ENCODE assay signal across 8 cellular contexts in the genomic region with DNA sequence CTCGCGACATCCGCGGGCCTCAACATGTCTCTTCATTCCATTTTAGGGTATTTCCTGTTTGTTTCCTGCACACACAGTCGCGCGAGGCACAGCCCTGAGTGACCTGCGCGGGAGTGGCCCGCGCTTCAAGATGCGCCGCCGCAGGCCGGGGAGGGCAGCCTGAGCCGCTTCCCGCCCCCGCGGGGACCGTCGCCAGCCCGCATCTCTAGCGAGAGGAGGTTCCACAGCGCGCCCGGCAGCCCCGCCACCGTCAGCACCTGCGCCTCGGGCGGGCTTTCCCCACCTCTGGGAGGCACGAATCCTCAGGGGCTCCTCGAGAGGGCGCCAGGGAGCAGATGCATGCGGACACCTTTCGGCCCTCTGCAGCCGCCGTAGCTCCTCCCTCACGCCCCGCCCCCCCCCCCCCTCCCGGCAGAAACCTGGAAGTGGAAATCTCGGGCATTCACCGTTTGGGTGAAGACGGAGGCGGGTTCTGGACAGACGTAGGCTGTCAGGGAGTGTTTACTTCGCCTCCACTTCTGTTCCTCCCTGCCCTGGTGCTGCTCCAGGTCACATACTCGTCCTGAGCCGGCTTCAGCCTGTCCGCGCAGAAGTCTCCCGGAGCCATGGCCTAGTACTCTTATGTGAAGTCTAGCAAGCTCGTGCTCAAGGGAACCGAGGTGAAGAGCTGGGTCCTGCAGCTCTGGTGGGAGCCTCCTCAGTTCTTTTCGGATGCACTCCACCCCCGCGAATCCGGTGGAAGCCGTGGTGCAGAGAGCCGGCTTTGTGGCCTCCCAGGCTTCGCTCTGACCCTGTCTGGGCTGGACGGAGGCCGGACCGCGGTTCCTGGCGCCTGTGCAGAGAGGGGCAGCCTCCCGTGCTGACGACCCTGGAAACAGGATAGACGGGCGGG.
DNase-seq lines count a peak whose midpoint lies in the region; ATAC-seq and TF ChIP-seq lines count a peak whose summit lies in the region.

No MANE protein-coding gene starts in this region.

- peak overlapping the region; percentile 83 for H3K27ac ChIP-seq in CD8-positive, alpha-beta T cell (ENCODE audit: low read depth, low read length)
- no peak overlapping the region for H3K27ac ChIP-seq in HUES6 (ENCODE audit: low read depth, low read length)
- H3K27ac ChIP-seq in PC-3 (ENCODE audit: low read length) = no peak overlapping the region

- TSS peak; percentile 76 for BruUV-seq in PC-3 (replicated peaks; lab: Mats Ljungman, UMichigan)

- ATAC-seq in CD8-positive, alpha-beta T cell = peak; percentile 88
- peak; percentile 84 for ATAC-seq in GM21360 (IDR thresholded peaks at IDR 0.05; ENCODE audit: unreplicated experiment)
- ATAC-seq in PC-3 = peak; percentile 45; the same call in 1 of the 2 replicates
- peak; percentile 96 to 97 for ATAC-seq in naive B cell (ENCODE audit: low read depth in 2 of 2)

- H3K9me3 Mint-ChIP-seq in CD8-positive, alpha-beta T cell = peaks cover 4% of the 10 kb centered on the region
- peaks cover 0 to 14% (median 0%) of the 10 kb centered on the region in 7 donors for H3K9me3 Mint-ChIP-seq in naive B cell

- peak overlapping the region; percentile 88 for H3K4me3 Mint-ChIP-seq in CD8-positive, alpha-beta T cell
- peak overlapping the region; percentile 62 to 99 (median 90) for H3K4me3 Mint-ChIP-seq in naive B cell

- H3K27me3 Mint-ChIP-seq in CD8-positive, alpha-beta T cell (ENCODE audit: low read depth) = no peaks in the 10 kb centered on the region
- H3K27me3 Mint-ChIP-seq in naive B cell = no peaks in the 10 kb centered on the region

- intact Hi-C loops in CD8-positive, alpha-beta T cell (cut with DNase I, micrococcal nuclease) = loop anchor here in 1 of 2 experiments (10.0 kb wide), 1 partner anchor 692 kb away; no protein-coding TSS in a partner anchor
- intact Hi-C loops in PC-3 (cut with micrococcal nuclease) = no loop called here

- H3F3A ChIP-seq in PC-3 (ENCODE audit: low read length, unreplicated experiment) = no peaks in the 10 kb centered on the region

- no peaks in the 10 kb centered on the region for H3K9me3 ChIP-seq in CD8-positive, alpha-beta T cell (ENCODE audit: low read length)
- H3K9me3 ChIP-seq in HUES6 (ENCODE audit: control insufficient read depth, insufficient read depth, low read depth, low read length) = peaks cover 19% of the 10 kb centered on the region; the same call in 1 of the 2 replicates
- no peaks in the 10 kb centered on the region for H3K9me3 ChIP-seq in PC-3 (ENCODE audit: low read length)

- peaks cover 37% of the 10 kb centered on the region for H3K4me1 Mint-ChIP-seq in CD8-positive, alpha-beta T cell (ENCODE audit: low read depth)
- peaks cover 23 to 34% (median 32%) of the 10 kb centered on the region in 3 donors for H3K4me1 Mint-ChIP-seq in naive B cell

- H2AFZ ChIP-seq in PC-3 (ENCODE audit: low read length) = peak overlapping the region; percentile 57; the same call in 1 of the 2 replicates

- H3K9me2 ChIP-seq in PC-3 (replicated peaks; ENCODE audit: low read length) = no peaks in the 10 kb centered on the region

- DNase-seq in CD8-positive, alpha-beta T cell = peak; percentile 77 to 91 (median 86)
- peak; percentile 19 for DNase-seq in PC-3
- DNase-seq in activated T-helper 1 cell treated with Interleukin-2 at 50 U/mL for 16 hours (ENCODE audit: low read depth) = peak; percentile 75
- peak; percentile 79 for DNase-seq in fibroblast of gingiva (ENCODE audit: low read depth)
- peak; percentile 92 for DNase-seq in naive B cell
- peak; percentile 91 for DNase-seq in stimulated activated naive CD4-positive, alpha-beta T cell treated with Interleukin-2 at 50 U/mL for 16 hours (lab: John Stamatoyannopoulos, UW)

- H3K79me2 ChIP-seq in PC-3 (ENCODE audit: low read length) = no peaks in the 10 kb centered on the region

- H3K4me2 ChIP-seq in PC-3 (ENCODE audit: low read length) = peak overlapping the region; percentile 63

- CTCF ChIA-PET in CD8-positive, alpha-beta T cell (lab: Charles Lee) = no interaction called here
- CTCF ChIA-PET in PC-3 (lab: Charles Lee) = no interaction called here

- peak; percentile 45 for TF ChIP-seq CTCF in CD8-positive, alpha-beta T cell (IDR thresholded peaks at IDR 0.05)
- no peak for TF ChIP-seq CTCF in PC-3 (conservative IDR thresholded peaks at IDR 0.05; ENCODE audit: low read depth, low read length)

- H3K27ac Mint-ChIP-seq in CD8-positive, alpha-beta T cell = peak overlapping the region; percentile 94
- H3K27ac Mint-ChIP-seq in naive B cell = peak overlapping the region in 5 of 6 donors; percentile 83 to 99 (median 95)

- no peaks in the 10 kb centered on the region for H3K36me3 ChIP-seq in CD8-positive, alpha-beta T cell (ENCODE audit: insufficient read depth, low read length)
- H3K36me3 ChIP-seq in HUES6 (ENCODE audit: control insufficient read depth, insufficient read depth, low read length) = no peaks in the 10 kb centered on the region
- no peaks in the 10 kb centered on the region for H3K36me3 ChIP-seq in PC-3 (ENCODE audit: low read depth, low read length)

- H3K36me3 Mint-ChIP-seq in CD8-positive, alpha-beta T cell = peaks cover 15% of the 10 kb centered on the region
- H3K36me3 Mint-ChIP-seq in naive B cell = peaks cover 0 to 8% of the 10 kb centered on the region in 2 donors

- no peaks in the 10 kb centered on the region for H4K20me1 ChIP-seq in PC-3 (ENCODE audit: low read length)

- POLR2A ChIA-PET in CD8-positive, alpha-beta T cell (lab: Charles Lee) = no interaction called here
- POLR2A ChIA-PET in PC-3 (lab: Charles Lee; ENCODE audit: unreplicated experiment) = interaction anchor here (0.6 kb wide), 1 partner anchor 47 kb away, joined by 3 read pairs; no protein-coding TSS in a partner anchor

- H3K4me1 ChIP-seq in CD8-positive, alpha-beta T cell (ENCODE audit: insufficient read depth, low read length) = no peaks in the 10 kb centered on the region
- no peaks in the 10 kb centered on the region for H3K4me1 ChIP-seq in HUES6 (ENCODE audit: control insufficient read depth, insufficient read depth, low read length)
- no peaks in the 10 kb centered on the region for H3K4me1 ChIP-seq in PC-3 (ENCODE audit: insufficient read depth, low read length)

- peak overlapping the region; percentile 95 for H3K4me3 ChIP-seq in CD8-positive, alpha-beta T cell (ENCODE audit: low read depth, low read length)
- H3K4me3 ChIP-seq in HUES6 (ENCODE audit: low read depth, low read length) (peak overlapping the region; percentile 75), PC-3 (ENCODE audit: low read length) (peak overlapping the region; percentile 64)

- H3K27me3 ChIP-seq in CD8-positive, alpha-beta T cell (ENCODE audit: insufficient read depth, low read length) = no peaks in the 10 kb centered on the region
- H3K27me3 ChIP-seq in HUES6 (ENCODE audit: control insufficient read depth, insufficient read depth, low read length) = no peaks in the 10 kb centered on the region
- no peaks in the 10 kb centered on the region for H3K27me3 ChIP-seq in PC-3 (ENCODE audit: low read length)

- peak overlapping the region; percentile 66 for H3K9ac ChIP-seq in HUES6 (ENCODE audit: low read length)
- peak overlapping the region; percentile 47; the same call in 1 of the 2 replicates for H3K9ac ChIP-seq in PC-3 (ENCODE audit: low read length)

Comparison
In these comparisons a context has a peak if more than half of its experiments do, and no peak if none do; other contexts are left out.
1. ATAC-seq: peak in every context shown above with its lines; median percentile 96 in naive B cell; 88 in CD8-positive, alpha-beta T cell; 84 in GM21360; 45 in PC-3.
2. DNase-seq: peak in every context shown above with its lines; median percentile 92 in naive B cell; 91 in stimulated activated naive CD4-positive, alpha-beta T cell treated with Interleukin-2 at 50 U/mL for 16 hours; 86 in CD8-positive, alpha-beta T cell; 79 in fibroblast of gingiva; 75 in activated T-helper 1 cell treated with Interleukin-2 at 50 U/mL for 16 hours; 19 in PC-3.